1 cellular context compared by ENCODE assay signal in genomic region chr12:57111046-57111698, GRCh38.
TF ChIP-seq lines count a peak whose summit lies in the region.

TSS of gene STAT6 (minus strand) at chr12:57111362. CDS start at chr12:57108278, 3,084 bp downstream.

TF ChIP-seq in GM12878, 131 proteins besides CTCF, POLR2A, EP300 and RAD21 (continued from another document):
- TF ChIP-seq MTA3 (IDR thresholded peaks at IDR 0.05; ENCODE audit: borderline replicate concordance, low read length) (0 out of 2 replicates have a peak, but pooled peaks have one; percentile 76), E2F8 (IDR thresholded peaks at IDR 0.05; ENCODE audit: low read depth, partially characterized antibody) (peak; percentile 20), ZNF24 (IDR thresholded peaks at IDR 0.05) (no peak), WRNIP1 (IDR thresholded peaks at IDR 0.05; ENCODE audit: borderline replicate concordance, low read depth, low read length) (no peak), SRF (IDR thresholded peaks at IDR 0.05; ENCODE audit: low read depth in 2 of 2, low read length in 2 of 2) (peak in 1 of 2 experiments; percentile 46; a peak in 1 of 4 replicates), GATAD2B (conservative IDR thresholded peaks at IDR 0.05; ENCODE audit: low read depth) (no peak; the same call in 1 of the 2 replicates), BMI1 (IDR thresholded peaks at IDR 0.05; ENCODE audit: borderline replicate concordance) (no peak), MLLT1 (IDR thresholded peaks at IDR 0.05) (peak; percentile 90), SPI1 (IDR thresholded peaks at IDR 0.05; ENCODE audit: borderline replicate concordance, insufficient read depth, low read depth, low read length) (peak; percentile 42; the same call in 1 of the 2 replicates), TBL1XR1 (IDR thresholded peaks at IDR 0.05; ENCODE audit: low read depth, low read length) (peak; percentile 53; the same call in 1 of the 2 replicates), HCFC1 (IDR thresholded peaks at IDR 0.05; ENCODE audit: low read length) (0 out of 2 replicates have a peak, but pooled peaks have one; percentile 23), EED (IDR thresholded peaks at IDR 0.05; ENCODE audit: low read depth) (0 out of 2 replicates have a peak, but pooled peaks have one; percentile 9), IRF4 (IDR thresholded peaks at IDR 0.05; ENCODE audit: low read depth, low read length) (0 out of 2 replicates have a peak, but pooled peaks have one; percentile 37), JUND (IDR thresholded peaks at IDR 0.05; ENCODE audit: low read depth, low read length) (0 out of 2 replicates have a peak, but pooled peaks have one; percentile 2), NBN (IDR thresholded peaks at IDR 0.05) (peak; percentile 93), MXI1 (IDR thresholded peaks at IDR 0.05; ENCODE audit: low read depth, low read length) (peak; percentile 96), SMAD1 (IDR thresholded peaks at IDR 0.05; ENCODE audit: low read depth, partially characterized antibody) (peak; percentile 87), SMARCA5 (IDR thresholded peaks at IDR 0.05) (peak; percentile 51; the same call in 1 of the 2 replicates), RUNX3 (IDR thresholded peaks at IDR 0.05; ENCODE audit: low read length) (peak; percentile 49), SMAD5 (IDR thresholded peaks at IDR 0.05; ENCODE audit: low read depth) (peak; percentile 76), MAX (IDR thresholded peaks at IDR 0.05; ENCODE audit: low read depth, low read length) (peak; percentile 88), YY1 (IDR thresholded peaks at IDR 0.05; ENCODE audit: low read depth, low read length) (peak; percentile 54), HDGF (IDR thresholded peaks at IDR 0.05) (peak; percentile 87), CREB1 (IDR thresholded peaks at IDR 0.05; ENCODE audit: low read depth) (peak; percentile 76), TARDBP (IDR thresholded peaks at IDR 0.05; ENCODE audit: borderline replicate concordance) (peak; percentile 20; the same call in 1 of the 2 replicates), PML (IDR thresholded peaks at IDR 0.05; ENCODE audit: low read length) (peak; percentile 79; the same call in 1 of the 2 replicates), LARP7 (IDR thresholded peaks at IDR 0.05) (0 out of 2 replicates have a peak, but pooled peaks have one; percentile 1), ZBED1 (IDR thresholded peaks at IDR 0.05; ENCODE audit: borderline replicate concordance) (0 out of 2 replicates have a peak, but pooled peaks have one; percentile 6), ATF2 (IDR thresholded peaks at IDR 0.05; ENCODE audit: low read length) (no peak), POLR2AphosphoS5 (IDR thresholded peaks at IDR 0.05; ENCODE audit: low read length) (peak; percentile 88), POLR2AphosphoS2 (IDR thresholded peaks at IDR 0.05; ENCODE audit: low read depth, low read length) (peak; percentile 85), TAF1 (IDR thresholded peaks at IDR 0.05; ENCODE audit: borderline replicate concordance, low read depth, low read length) (peak; percentile 82; the same call in 1 of the 2 replicates), EZH2 (IDR thresholded peaks at IDR 0.05; ENCODE audit: borderline replicate concordance, control insufficient read depth, low read depth, low read length) (no peak)
- TF ChIP-seq, protein P1, sequence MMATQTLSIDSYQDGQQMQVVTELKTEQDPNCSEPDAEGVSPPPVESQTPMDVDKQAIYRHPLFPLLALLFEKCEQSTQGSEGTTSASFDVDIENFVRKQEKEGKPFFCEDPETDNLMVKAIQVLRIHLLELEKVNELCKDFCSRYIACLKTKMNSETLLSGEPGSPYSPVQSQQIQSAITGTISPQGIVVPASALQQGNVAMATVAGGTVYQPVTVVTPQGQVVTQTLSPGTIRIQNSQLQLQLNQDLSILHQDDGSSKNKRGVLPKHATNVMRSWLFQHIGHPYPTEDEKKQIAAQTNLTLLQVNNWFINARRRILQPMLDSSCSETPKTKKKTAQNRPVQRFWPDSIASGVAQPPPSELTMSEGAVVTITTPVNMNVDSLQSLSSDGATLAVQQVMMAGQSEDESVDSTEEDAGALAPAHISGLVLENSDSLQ (IDR thresholded peaks at IDR 0.05): 0 out of 2 replicates have a peak, but pooled peaks have one; percentile 0
- TF ChIP-seq, protein P2, sequence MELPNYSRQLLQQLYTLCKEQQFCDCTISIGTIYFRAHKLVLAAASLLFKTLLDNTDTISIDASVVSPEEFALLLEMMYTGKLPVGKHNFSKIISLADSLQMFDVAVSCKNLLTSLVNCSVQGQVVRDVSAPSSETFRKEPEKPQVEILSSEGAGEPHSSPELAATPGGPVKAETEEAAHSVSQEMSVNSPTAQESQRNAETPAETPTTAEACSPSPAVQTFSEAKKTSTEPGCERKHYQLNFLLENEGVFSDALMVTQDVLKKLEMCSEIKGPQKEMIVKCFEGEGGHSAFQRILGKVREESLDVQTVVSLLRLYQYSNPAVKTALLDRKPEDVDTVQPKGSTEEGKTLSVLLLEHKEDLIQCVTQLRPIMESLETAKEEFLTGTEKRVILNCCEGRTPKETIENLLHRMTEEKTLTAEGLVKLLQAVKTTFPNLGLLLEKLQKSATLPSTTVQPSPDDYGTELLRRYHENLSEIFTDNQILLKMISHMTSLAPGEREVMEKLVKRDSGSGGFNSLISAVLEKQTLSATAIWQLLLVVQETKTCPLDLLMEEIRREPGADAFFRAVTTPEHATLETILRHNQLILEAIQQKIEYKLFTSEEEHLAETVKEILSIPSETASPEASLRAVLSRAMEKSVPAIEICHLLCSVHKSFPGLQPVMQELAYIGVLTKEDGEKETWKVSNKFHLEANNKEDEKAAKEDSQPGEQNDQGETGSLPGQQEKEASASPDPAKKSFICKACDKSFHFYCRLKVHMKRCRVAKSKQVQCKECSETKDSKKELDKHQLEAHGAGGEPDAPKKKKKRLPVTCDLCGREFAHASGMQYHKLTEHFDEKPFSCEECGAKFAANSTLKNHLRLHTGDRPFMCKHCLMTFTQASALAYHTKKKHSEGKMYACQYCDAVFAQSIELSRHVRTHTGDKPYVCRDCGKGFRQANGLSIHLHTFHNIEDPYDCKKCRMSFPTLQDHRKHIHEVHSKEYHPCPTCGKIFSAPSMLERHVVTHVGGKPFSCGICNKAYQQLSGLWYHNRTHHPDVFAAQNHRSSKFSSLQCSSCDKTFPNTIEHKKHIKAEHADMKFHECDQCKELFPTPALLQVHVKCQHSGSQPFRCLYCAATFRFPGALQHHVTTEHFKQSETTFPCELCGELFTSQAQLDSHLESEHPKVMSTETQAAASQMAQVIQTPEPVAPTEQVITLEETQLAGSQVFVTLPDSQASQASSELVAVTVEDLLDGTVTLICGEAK (IDR thresholded peaks at IDR 0.05; ENCODE audit: borderline replicate concordance): peak; percentile 7; the same call in 1 of the 2 replicates
- TF ChIP-seq, protein P3, sequence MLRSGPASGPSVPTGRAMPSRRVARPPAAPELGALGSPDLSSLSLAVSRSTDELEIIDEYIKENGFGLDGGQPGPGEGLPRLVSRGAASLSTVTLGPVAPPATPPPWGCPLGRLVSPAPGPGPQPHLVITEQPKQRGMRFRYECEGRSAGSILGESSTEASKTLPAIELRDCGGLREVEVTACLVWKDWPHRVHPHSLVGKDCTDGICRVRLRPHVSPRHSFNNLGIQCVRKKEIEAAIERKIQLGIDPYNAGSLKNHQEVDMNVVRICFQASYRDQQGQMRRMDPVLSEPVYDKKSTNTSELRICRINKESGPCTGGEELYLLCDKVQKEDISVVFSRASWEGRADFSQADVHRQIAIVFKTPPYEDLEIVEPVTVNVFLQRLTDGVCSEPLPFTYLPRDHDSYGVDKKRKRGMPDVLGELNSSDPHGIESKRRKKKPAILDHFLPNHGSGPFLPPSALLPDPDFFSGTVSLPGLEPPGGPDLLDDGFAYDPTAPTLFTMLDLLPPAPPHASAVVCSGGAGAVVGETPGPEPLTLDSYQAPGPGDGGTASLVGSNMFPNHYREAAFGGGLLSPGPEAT (IDR thresholded peaks at IDR 0.05; ENCODE audit: low read depth): peak; percentile 23; the same call in 1 of the 2 replicates
